ENCODE assay signal across 1 cellular context in genomic region chr5:135491552-135492318, GRCh38.
TF ChIP-seq lines count a peak whose summit lies in the region.

No MANE protein-coding gene starts in this region.

TF ChIP-seq in K562, 482 proteins besides CTCF, POLR2A, EP300 and RAD21 (continued from another document and continues in another):
- no peak for TF ChIP-seq ZNF165 (CRISPR knock-in tag; IDR thresholded peaks at IDR 0.05; ENCODE audit: borderline replicate concordance)
- no peak for TF ChIP-seq HNRNPL (IDR thresholded peaks at IDR 0.05; ENCODE audit: low read depth, low read length)
- peak; percentile 71 for TF ChIP-seq CXXC5 (CRISPR knock-in tag; IDR thresholded peaks at IDR 0.05)
- TF ChIP-seq, protein P1, sequence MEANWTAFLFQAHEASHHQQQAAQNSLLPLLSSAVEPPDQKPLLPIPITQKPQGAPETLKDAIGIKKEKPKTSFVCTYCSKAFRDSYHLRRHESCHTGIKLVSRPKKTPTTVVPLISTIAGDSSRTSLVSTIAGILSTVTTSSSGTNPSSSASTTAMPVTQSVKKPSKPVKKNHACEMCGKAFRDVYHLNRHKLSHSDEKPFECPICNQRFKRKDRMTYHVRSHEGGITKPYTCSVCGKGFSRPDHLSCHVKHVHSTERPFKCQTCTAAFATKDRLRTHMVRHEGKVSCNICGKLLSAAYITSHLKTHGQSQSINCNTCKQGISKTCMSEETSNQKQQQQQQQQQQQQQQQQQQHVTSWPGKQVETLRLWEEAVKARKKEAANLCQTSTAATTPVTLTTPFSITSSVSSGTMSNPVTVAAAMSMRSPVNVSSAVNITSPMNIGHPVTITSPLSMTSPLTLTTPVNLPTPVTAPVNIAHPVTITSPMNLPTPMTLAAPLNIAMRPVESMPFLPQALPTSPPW (CRISPR knock-in tag; IDR thresholded peaks at IDR 0.05) = peak; percentile 81
- no peak for TF ChIP-seq ZKSCAN3 (CRISPR knock-in tag; IDR thresholded peaks at IDR 0.05)
- TF ChIP-seq, protein P2, sequence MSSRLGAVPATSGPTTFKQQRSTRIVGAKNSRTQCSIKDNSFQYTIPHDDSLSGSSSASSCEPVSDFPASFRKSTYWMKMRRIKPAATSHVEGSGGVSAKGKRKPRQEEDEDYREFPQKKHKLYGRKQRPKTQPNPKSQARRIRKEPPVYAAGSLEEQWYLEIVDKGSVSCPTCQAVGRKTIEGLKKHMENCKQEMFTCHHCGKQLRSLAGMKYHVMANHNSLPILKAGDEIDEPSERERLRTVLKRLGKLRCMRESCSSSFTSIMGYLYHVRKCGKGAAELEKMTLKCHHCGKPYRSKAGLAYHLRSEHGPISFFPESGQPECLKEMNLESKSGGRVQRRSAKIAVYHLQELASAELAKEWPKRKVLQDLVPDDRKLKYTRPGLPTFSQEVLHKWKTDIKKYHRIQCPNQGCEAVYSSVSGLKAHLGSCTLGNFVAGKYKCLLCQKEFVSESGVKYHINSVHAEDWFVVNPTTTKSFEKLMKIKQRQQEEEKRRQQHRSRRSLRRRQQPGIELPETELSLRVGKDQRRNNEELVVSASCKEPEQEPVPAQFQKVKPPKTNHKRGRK (tag; IDR thresholded peaks at IDR 0.05) = no peak
- TF ChIP-seq ZFX (CRISPR knock-in tag; IDR thresholded peaks at IDR 0.05) = 0 out of 2 replicates have a peak, but pooled peaks have one; percentile 26
- TF ChIP-seq PBX2 (CRISPR knock-in tag; IDR thresholded peaks at IDR 0.05; ENCODE audit: low read depth) = no peak
- 0 out of 2 replicates have a peak, but pooled peaks have one; percentile 26 for TF ChIP-seq PBX2 (tag; conservative IDR thresholded peaks at IDR 0.05; ENCODE audit: low read depth)
- 0 out of 4 replicates have a peak, but pooled peaks of 1 of the 2 experiments have one; percentile 27 for TF ChIP-seq MAZ (CRISPR knock-in tag; conservative IDR thresholded peaks at IDR 0.05 in 1 of 2, IDR thresholded peaks at IDR 0.05 in 1 of 2)
- no peak for TF ChIP-seq ADNP (tag; IDR thresholded peaks at IDR 0.05)
- TF ChIP-seq ZNF347 (CRISPR knock-in tag; IDR thresholded peaks at IDR 0.05; ENCODE audit: low read depth) = no peak
- no peak for TF ChIP-seq ZNF780A (CRISPR knock-in tag; IDR thresholded peaks at IDR 0.05)
- TF ChIP-seq, protein P3, sequence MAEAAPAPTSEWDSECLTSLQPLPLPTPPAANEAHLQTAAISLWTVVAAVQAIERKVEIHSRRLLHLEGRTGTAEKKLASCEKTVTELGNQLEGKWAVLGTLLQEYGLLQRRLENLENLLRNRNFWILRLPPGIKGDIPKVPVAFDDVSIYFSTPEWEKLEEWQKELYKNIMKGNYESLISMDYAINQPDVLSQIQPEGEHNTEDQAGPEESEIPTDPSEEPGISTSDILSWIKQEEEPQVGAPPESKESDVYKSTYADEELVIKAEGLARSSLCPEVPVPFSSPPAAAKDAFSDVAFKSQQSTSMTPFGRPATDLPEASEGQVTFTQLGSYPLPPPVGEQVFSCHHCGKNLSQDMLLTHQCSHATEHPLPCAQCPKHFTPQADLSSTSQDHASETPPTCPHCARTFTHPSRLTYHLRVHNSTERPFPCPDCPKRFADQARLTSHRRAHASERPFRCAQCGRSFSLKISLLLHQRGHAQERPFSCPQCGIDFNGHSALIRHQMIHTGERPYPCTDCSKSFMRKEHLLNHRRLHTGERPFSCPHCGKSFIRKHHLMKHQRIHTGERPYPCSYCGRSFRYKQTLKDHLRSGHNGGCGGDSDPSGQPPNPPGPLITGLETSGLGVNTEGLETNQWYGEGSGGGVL (CRISPR knock-in tag; IDR thresholded peaks at IDR 0.05) = no peak
- no peak for TF ChIP-seq TBP (optimal IDR thresholded peaks at IDR 0.05; ENCODE audit: low read depth, low read length)
- TF ChIP-seq RB1 (IDR thresholded peaks at IDR 0.05; ENCODE audit: low read depth) = no peak
- TF ChIP-seq RBM22 (IDR thresholded peaks at IDR 0.05; ENCODE audit: low read depth, low read length, poor library complexity, severe bottlenecking) = no peak
- 0 out of 4 replicates have a peak, but pooled peaks of 1 of the 2 experiments have one; percentile 20 for TF ChIP-seq KDM1A (IDR thresholded peaks at IDR 0.05)
- TF ChIP-seq, protein P4, sequence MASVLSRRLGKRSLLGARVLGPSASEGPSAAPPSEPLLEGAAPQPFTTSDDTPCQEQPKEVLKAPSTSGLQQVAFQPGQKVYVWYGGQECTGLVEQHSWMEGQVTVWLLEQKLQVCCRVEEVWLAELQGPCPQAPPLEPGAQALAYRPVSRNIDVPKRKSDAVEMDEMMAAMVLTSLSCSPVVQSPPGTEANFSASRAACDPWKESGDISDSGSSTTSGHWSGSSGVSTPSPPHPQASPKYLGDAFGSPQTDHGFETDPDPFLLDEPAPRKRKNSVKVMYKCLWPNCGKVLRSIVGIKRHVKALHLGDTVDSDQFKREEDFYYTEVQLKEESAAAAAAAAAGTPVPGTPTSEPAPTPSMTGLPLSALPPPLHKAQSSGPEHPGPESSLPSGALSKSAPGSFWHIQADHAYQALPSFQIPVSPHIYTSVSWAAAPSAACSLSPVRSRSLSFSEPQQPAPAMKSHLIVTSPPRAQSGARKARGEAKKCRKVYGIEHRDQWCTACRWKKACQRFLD (CRISPR knock-in tag; IDR thresholded peaks at IDR 0.05) = peak; percentile 53; the same call in 1 of the 2 replicates
- TF ChIP-seq TEAD4 (IDR thresholded peaks at IDR 0.05; ENCODE audit: low read length) = peak; percentile 54; the same call in 1 of the 2 replicates
- no peak for TF ChIP-seq TEAD4 (CRISPR knock-in tag; IDR thresholded peaks at IDR 0.05; ENCODE audit: borderline replicate concordance)
- peak; percentile 81 for TF ChIP-seq CCNT2 (IDR thresholded peaks at IDR 0.05; ENCODE audit: borderline replicate concordance, extremely low read depth, insufficient read length, low read depth, low read length)
- TF ChIP-seq FOXA3 (CRISPR knock-in tag; conservative IDR thresholded peaks at IDR 0.05 in 1 of 2, IDR thresholded peaks at IDR 0.05 in 1 of 2) = peak; percentile 75 to 94
- no peak for TF ChIP-seq RNF2 (IDR thresholded peaks at IDR 0.05)
- peak; percentile 60; the same call in 1 of the 2 replicates for TF ChIP-seq ARID1B (IDR thresholded peaks at IDR 0.05)
- no peak for TF ChIP-seq PYGO2 (tag; IDR thresholded peaks at IDR 0.05)
- peak; percentile 40; the same call in 1 of the 2 replicates for TF ChIP-seq EGR1 (conservative IDR thresholded peaks at IDR 0.05)
- TF ChIP-seq ZBTB12 (CRISPR knock-in tag; IDR thresholded peaks at IDR 0.05) = no peak
- no peak for TF ChIP-seq NR2C1 (IDR thresholded peaks at IDR 0.05)
- TF ChIP-seq NR2C1 (tag; IDR thresholded peaks at IDR 0.05) = no peak
- 0 out of 2 replicates have a peak, but pooled peaks have one; percentile 6 for TF ChIP-seq KLF16 (IDR thresholded peaks at IDR 0.05)
- TF ChIP-seq TCF7 (IDR thresholded peaks at IDR 0.05; ENCODE audit: borderline replicate concordance) = no peak
- TF ChIP-seq, protein P5, sequence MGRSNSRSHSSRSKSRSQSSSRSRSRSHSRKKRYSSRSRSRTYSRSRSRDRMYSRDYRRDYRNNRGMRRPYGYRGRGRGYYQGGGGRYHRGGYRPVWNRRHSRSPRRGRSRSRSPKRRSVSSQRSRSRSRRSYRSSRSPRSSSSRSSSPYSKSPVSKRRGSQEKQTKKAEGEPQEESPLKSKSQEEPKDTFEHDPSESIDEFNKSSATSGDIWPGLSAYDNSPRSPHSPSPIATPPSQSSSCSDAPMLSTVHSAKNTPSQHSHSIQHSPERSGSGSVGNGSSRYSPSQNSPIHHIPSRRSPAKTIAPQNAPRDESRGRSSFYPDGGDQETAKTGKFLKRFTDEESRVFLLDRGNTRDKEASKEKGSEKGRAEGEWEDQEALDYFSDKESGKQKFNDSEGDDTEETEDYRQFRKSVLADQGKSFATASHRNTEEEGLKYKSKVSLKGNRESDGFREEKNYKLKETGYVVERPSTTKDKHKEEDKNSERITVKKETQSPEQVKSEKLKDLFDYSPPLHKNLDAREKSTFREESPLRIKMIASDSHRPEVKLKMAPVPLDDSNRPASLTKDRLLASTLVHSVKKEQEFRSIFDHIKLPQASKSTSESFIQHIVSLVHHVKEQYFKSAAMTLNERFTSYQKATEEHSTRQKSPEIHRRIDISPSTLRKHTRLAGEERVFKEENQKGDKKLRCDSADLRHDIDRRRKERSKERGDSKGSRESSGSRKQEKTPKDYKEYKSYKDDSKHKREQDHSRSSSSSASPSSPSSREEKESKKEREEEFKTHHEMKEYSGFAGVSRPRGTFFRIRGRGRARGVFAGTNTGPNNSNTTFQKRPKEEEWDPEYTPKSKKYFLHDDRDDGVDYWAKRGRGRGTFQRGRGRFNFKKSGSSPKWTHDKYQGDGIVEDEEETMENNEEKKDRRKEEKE (IDR thresholded peaks at IDR 0.05; ENCODE audit: borderline replicate concordance in 1 of 2, control insufficient read depth in 1 of 2, low read depth in 2 of 2, low read length in 1 of 2) = no peak
- TF ChIP-seq, protein P6, sequence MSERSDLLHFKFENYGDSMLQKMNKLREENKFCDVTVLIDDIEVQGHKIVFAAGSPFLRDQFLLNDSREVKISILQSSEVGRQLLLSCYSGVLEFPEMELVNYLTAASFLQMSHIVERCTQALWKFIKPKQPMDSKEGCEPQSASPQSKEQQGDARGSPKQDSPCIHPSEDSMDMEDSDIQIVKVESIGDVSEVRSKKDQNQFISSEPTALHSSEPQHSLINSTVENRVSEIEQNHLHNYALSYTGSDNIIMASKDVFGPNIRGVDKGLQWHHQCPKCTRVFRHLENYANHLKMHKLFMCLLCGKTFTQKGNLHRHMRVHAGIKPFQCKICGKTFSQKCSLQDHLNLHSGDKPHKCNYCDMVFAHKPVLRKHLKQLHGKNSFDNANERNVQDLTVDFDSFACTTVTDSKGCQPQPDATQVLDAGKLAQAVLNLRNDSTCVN (CRISPR knock-in tag; IDR thresholded peaks at IDR 0.05) = no peak
- no peak for TF ChIP-seq ZFP30 (CRISPR knock-in tag; IDR thresholded peaks at IDR 0.05; ENCODE audit: borderline replicate concordance)
- no peak for TF ChIP-seq KAT8 (IDR thresholded peaks at IDR 0.05; ENCODE audit: low read depth)
- TF ChIP-seq ZNF444 (CRISPR knock-in tag; IDR thresholded peaks at IDR 0.05) = no peak
- TF ChIP-seq, protein P7, sequence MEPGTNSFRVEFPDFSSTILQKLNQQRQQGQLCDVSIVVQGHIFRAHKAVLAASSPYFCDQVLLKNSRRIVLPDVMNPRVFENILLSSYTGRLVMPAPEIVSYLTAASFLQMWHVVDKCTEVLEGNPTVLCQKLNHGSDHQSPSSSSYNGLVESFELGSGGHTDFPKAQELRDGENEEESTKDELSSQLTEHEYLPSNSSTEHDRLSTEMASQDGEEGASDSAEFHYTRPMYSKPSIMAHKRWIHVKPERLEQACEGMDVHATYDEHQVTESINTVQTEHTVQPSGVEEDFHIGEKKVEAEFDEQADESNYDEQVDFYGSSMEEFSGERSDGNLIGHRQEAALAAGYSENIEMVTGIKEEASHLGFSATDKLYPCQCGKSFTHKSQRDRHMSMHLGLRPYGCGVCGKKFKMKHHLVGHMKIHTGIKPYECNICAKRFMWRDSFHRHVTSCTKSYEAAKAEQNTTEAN (CRISPR knock-in tag; IDR thresholded peaks at IDR 0.05) = no peak
- TF ChIP-seq SNIP1 (IDR thresholded peaks at IDR 0.05; ENCODE audit: low read depth) = no peak
- TF ChIP-seq CHD2 (IDR thresholded peaks at IDR 0.05; ENCODE audit: low read depth, low read length) = no peak
- TF ChIP-seq MEIS2 (IDR thresholded peaks at IDR 0.05; ENCODE audit: partially characterized antibody) = peak; percentile 42
- TF ChIP-seq RCOR1 (IDR thresholded peaks at IDR 0.05; ENCODE audit: borderline replicate concordance in 1 of 2, low read depth in 2 of 2, low read length in 2 of 2) = peak in 1 of 2 experiments; percentile 52; a peak in 2 of 4 replicates
- TF ChIP-seq CBFA2T2 (conservative IDR thresholded peaks at IDR 0.05) = peak; percentile 47
- TF ChIP-seq RBM14 (IDR thresholded peaks at IDR 0.05; ENCODE audit: borderline replicate concordance, insufficient read depth, low read depth, low read length) = no peak
- TF ChIP-seq CBFA2T3 (IDR thresholded peaks at IDR 0.05) = peak; percentile 64
- TF ChIP-seq, protein P8, sequence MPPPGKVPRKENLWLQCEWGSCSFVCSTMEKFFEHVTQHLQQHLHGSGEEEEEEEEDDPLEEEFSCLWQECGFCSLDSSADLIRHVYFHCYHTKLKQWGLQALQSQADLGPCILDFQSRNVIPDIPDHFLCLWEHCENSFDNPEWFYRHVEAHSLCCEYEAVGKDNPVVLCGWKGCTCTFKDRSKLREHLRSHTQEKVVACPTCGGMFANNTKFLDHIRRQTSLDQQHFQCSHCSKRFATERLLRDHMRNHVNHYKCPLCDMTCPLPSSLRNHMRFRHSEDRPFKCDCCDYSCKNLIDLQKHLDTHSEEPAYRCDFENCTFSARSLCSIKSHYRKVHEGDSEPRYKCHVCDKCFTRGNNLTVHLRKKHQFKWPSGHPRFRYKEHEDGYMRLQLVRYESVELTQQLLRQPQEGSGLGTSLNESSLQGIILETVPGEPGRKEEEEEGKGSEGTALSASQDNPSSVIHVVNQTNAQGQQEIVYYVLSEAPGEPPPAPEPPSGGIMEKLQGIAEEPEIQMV (tag; conservative IDR thresholded peaks at IDR 0.05; ENCODE audit: low read depth) = no peak
- TF ChIP-seq HES1 (IDR thresholded peaks at IDR 0.05; ENCODE audit: low read depth) = peak; percentile 48; the same call in 1 of the 2 replicates
- TF ChIP-seq TCF3 (CRISPR knock-in tag; IDR thresholded peaks at IDR 0.05) = peak; percentile 43; the same call in 1 of the 2 replicates
